1 cellular context compared by ENCODE assay signal in the genomic region with DNA sequence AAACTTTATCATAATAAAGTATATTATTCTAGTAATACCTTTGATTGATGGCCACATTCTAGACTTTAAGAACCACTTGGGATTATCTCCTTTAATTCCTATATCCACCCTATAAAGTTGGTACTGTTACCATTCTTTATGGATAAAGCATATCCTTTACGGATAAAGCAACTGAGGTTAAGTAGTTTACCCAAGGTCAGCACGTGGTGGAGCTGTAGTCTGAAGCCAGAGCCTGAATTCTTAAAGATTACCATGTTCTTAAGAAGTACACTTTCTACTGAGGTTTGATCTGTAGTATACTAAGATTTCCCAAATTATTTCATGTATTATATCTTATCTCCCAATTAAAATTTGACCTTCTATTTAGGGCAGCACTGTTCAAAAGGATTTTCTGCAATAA.
TF ChIP-seq lines count a peak whose summit lies in the region.

No MANE protein-coding gene starts in this region.

TF ChIP-seq in H1, 55 proteins besides CTCF, POLR2A, EP300 and RAD21:
- no peak for TF ChIP-seq SP1 (IDR thresholded peaks at IDR 0.05; ENCODE audit: low read depth, low read length)
- no peak for TF ChIP-seq HDAC6 (IDR thresholded peaks at IDR 0.05; ENCODE audit: low read depth, low read length)
- TF ChIP-seq NANOG (IDR thresholded peaks at IDR 0.05; ENCODE audit: insufficient read depth, low read depth, low read length, poor library complexity, severe bottlenecking) = no peak
- no peak for TF ChIP-seq TAF1 (IDR thresholded peaks at IDR 0.05; ENCODE audit: low read depth, low read length)
- no peak for TF ChIP-seq RBBP5 (IDR thresholded peaks at IDR 0.05; ENCODE audit: borderline replicate concordance, low read depth, low read length)
- no peak for TF ChIP-seq RNF2 (IDR thresholded peaks at IDR 0.05; ENCODE audit: borderline replicate concordance, low read depth, low read length, missing control alignments, poor library complexity, severe bottlenecking)
- TF ChIP-seq RFX5 (IDR thresholded peaks at IDR 0.05; ENCODE audit: borderline replicate concordance, low read depth, low read length) = no peak
- TF ChIP-seq CBX8 (IDR thresholded peaks at IDR 0.05; ENCODE audit: borderline replicate concordance, low read depth, low read length) = no peak
- TF ChIP-seq BACH1 (IDR thresholded peaks at IDR 0.05; ENCODE audit: low read length) = no peak
- no peak for TF ChIP-seq NRF1 (IDR thresholded peaks at IDR 0.05; ENCODE audit: low read depth, low read length)
- TF ChIP-seq, protein P1, sequence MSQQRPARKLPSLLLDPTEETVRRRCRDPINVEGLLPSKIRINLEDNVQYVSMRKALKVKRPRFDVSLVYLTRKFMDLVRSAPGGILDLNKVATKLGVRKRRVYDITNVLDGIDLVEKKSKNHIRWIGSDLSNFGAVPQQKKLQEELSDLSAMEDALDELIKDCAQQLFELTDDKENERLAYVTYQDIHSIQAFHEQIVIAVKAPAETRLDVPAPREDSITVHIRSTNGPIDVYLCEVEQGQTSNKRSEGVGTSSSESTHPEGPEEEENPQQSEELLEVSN (IDR thresholded peaks at IDR 0.05) = no peak
- TF ChIP-seq EZH2 (IDR thresholded peaks at IDR 0.05; ENCODE audit: low read depth, low read length, severe bottlenecking) = no peak
- TF ChIP-seq, protein P2, sequence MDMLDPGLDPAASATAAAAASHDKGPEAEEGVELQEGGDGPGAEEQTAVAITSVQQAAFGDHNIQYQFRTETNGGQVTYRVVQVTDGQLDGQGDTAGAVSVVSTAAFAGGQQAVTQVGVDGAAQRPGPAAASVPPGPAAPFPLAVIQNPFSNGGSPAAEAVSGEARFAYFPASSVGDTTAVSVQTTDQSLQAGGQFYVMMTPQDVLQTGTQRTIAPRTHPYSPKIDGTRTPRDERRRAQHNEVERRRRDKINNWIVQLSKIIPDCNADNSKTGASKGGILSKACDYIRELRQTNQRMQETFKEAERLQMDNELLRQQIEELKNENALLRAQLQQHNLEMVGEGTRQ (IDR thresholded peaks at IDR 0.05; ENCODE audit: low read length) = no peak
- no peak for TF ChIP-seq BCL11A (IDR thresholded peaks at IDR 0.05; ENCODE audit: low read depth in 2 of 2, low read length in 2 of 2)
- TF ChIP-seq CREB1 (IDR thresholded peaks at IDR 0.05) = no peak
- TF ChIP-seq EGR1 (IDR thresholded peaks at IDR 0.05; ENCODE audit: borderline replicate concordance, low read depth, low read length) = no peak
- no peak for TF ChIP-seq SAP30 (IDR thresholded peaks at IDR 0.05; ENCODE audit: insufficient read depth, insufficient replicate concordance, low read length)
- TF ChIP-seq POU5F1 (IDR thresholded peaks at IDR 0.05; ENCODE audit: low read depth, low read length) = no peak
- TF ChIP-seq, protein P3, sequence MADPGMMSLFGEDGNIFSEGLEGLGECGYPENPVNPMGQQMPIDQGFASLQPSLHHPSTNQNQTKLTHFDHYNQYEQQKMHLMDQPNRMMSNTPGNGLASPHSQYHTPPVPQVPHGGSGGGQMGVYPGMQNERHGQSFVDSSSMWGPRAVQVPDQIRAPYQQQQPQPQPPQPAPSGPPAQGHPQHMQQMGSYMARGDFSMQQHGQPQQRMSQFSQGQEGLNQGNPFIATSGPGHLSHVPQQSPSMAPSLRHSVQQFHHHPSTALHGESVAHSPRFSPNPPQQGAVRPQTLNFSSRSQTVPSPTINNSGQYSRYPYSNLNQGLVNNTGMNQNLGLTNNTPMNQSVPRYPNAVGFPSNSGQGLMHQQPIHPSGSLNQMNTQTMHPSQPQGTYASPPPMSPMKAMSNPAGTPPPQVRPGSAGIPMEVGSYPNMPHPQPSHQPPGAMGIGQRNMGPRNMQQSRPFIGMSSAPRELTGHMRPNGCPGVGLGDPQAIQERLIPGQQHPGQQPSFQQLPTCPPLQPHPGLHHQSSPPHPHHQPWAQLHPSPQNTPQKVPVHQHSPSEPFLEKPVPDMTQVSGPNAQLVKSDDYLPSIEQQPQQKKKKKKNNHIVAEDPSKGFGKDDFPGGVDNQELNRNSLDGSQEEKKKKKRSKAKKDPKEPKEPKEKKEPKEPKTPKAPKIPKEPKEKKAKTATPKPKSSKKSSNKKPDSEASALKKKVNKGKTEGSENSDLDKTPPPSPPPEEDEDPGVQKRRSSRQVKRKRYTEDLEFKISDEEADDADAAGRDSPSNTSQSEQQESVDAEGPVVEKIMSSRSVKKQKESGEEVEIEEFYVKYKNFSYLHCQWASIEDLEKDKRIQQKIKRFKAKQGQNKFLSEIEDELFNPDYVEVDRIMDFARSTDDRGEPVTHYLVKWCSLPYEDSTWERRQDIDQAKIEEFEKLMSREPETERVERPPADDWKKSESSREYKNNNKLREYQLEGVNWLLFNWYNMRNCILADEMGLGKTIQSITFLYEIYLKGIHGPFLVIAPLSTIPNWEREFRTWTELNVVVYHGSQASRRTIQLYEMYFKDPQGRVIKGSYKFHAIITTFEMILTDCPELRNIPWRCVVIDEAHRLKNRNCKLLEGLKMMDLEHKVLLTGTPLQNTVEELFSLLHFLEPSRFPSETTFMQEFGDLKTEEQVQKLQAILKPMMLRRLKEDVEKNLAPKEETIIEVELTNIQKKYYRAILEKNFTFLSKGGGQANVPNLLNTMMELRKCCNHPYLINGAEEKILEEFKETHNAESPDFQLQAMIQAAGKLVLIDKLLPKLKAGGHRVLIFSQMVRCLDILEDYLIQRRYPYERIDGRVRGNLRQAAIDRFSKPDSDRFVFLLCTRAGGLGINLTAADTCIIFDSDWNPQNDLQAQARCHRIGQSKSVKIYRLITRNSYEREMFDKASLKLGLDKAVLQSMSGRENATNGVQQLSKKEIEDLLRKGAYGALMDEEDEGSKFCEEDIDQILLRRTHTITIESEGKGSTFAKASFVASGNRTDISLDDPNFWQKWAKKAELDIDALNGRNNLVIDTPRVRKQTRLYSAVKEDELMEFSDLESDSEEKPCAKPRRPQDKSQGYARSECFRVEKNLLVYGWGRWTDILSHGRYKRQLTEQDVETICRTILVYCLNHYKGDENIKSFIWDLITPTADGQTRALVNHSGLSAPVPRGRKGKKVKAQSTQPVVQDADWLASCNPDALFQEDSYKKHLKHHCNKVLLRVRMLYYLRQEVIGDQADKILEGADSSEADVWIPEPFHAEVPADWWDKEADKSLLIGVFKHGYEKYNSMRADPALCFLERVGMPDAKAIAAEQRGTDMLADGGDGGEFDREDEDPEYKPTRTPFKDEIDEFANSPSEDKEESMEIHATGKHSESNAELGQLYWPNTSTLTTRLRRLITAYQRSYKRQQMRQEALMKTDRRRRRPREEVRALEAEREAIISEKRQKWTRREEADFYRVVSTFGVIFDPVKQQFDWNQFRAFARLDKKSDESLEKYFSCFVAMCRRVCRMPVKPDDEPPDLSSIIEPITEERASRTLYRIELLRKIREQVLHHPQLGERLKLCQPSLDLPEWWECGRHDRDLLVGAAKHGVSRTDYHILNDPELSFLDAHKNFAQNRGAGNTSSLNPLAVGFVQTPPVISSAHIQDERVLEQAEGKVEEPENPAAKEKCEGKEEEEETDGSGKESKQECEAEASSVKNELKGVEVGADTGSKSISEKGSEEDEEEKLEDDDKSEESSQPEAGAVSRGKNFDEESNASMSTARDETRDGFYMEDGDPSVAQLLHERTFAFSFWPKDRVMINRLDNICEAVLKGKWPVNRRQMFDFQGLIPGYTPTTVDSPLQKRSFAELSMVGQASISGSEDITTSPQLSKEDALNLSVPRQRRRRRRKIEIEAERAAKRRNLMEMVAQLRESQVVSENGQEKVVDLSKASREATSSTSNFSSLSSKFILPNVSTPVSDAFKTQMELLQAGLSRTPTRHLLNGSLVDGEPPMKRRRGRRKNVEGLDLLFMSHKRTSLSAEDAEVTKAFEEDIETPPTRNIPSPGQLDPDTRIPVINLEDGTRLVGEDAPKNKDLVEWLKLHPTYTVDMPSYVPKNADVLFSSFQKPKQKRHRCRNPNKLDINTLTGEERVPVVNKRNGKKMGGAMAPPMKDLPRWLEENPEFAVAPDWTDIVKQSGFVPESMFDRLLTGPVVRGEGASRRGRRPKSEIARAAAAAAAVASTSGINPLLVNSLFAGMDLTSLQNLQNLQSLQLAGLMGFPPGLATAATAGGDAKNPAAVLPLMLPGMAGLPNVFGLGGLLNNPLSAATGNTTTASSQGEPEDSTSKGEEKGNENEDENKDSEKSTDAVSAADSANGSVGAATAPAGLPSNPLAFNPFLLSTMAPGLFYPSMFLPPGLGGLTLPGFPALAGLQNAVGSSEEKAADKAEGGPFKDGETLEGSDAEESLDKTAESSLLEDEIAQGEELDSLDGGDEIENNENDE (IDR thresholded peaks at IDR 0.05; ENCODE audit: insufficient replicate concordance, low read length) = no peak
- TF ChIP-seq RXRA (IDR thresholded peaks at IDR 0.05; ENCODE audit: insufficient read depth, low read depth, low read length) = no peak
